27 cellular contexts compared by ENCODE assay signal in genomic region chr9:100774962-100775361, GRCh38.
"Had no signal": no experiment of that assay in that cellular context is flagged by ENCODE, and none has a peak within 500 bp of the region (broad histone marks: within the 10 kb centered on the region; RNA-seq: fewer than 3 reads in every experiment).

No MANE protein-coding gene starts in this region.

- H3K9me3 Mint-ChIP-seq: memory B cell; mesothelial cell of epicardium; stimulated activated naive B cell treated with anti-CD40 and anti-IgM and Interleukin-4, amounts not matched to agents 10 μg/mL and 1 μg/mL and 100 μg/mL, for 72 hours; stimulated activated naive CD8-positive, alpha-beta T cell treated with anti-CD3 and anti-CD28 coated beads, Interleukin-15, Interleukin-2, amounts not matched to agents 100 ng/mL and 50 ng/mL, for 24 hours had no signal

- H3K27ac Mint-ChIP-seq: memory B cell; mesothelial cell of epicardium; naive B cell; natural killer cell treated with Interleukin-12 subunit alpha and Interleukin-12 subunit beta and Interleukin-15 and Interleukin-18, amount 100 ng/mL, for 72 hours; progenitor cell of endocrine pancreas; stimulated activated naive B cell treated with anti-CD40 and anti-IgM and Interleukin-4, amounts not matched to agents 10 μg/mL and 1 μg/mL and 100 μg/mL, for 72 hours; stimulated activated naive CD8-positive, alpha-beta T cell treated with anti-CD3 and anti-CD28 coated beads, Interleukin-15, Interleukin-2, amounts not matched to agents 100 ng/mL and 50 ng/mL, for 24 hours had no signal

- H3K27me3 ChIP-seq: gastrocnemius medialis, right lobe of liver, tibial nerve, upper lobe of left lung had no signal

- H3K4me3 ChIP-seq: dorsolateral prefrontal cortex, gastrocnemius medialis, lung, mucosa of descending colon, right lobe of liver, thoracic aorta, tibial nerve, upper lobe of left lung had no signal

- H3K4me1 ChIP-seq: gastrocnemius medialis, parathyroid adenoma, right lobe of liver, tibial nerve, upper lobe of left lung had no signal

- H3K4me1 Mint-ChIP-seq: memory B cell; mesothelial cell of epicardium; naive B cell; stimulated activated naive B cell treated with anti-CD40 and anti-IgM and Interleukin-4, amounts not matched to agents 10 μg/mL and 1 μg/mL and 100 μg/mL, for 72 hours had no signal

- H3K36me3 ChIP-seq: gastrocnemius medialis, right lobe of liver, thoracic aorta, tibial nerve, upper lobe of left lung had no signal

- H3K27me3 Mint-ChIP-seq: natural killer cell treated with Interleukin-12 subunit alpha and Interleukin-12 subunit beta and Interleukin-15 and Interleukin-18, amount 100 ng/mL, for 72 hours; progenitor cell of endocrine pancreas had no signal

- H3K27ac ChIP-seq: dorsolateral prefrontal cortex, epithelial cell of prostate, gastrocnemius medialis, parathyroid adenoma, right lobe of liver, thoracic aorta, tibial nerve, upper lobe of left lung had no signal

- H3K4me3 Mint-ChIP-seq: memory B cell; mesothelial cell of epicardium; naive B cell; natural killer cell treated with Interleukin-12 subunit alpha and Interleukin-12 subunit beta and Interleukin-15 and Interleukin-18, amount 100 ng/mL, for 72 hours; neural crest cell; stimulated activated naive B cell treated with anti-CD40 and anti-IgM and Interleukin-4, amounts not matched to agents 10 μg/mL and 1 μg/mL and 100 μg/mL, for 72 hours; stimulated activated naive CD8-positive, alpha-beta T cell treated with anti-CD3 and anti-CD28 coated beads, Interleukin-15, Interleukin-2, amounts not matched to agents 100 ng/mL and 50 ng/mL, for 24 hours had no signal

- H3K36me3 Mint-ChIP-seq: memory B cell; mesothelial cell of epicardium; naive B cell; natural killer cell treated with Interleukin-12 subunit alpha and Interleukin-12 subunit beta and Interleukin-15 and Interleukin-18, amount 100 ng/mL, for 72 hours; stimulated activated naive B cell treated with anti-CD40 and anti-IgM and Interleukin-4, amounts not matched to agents 10 μg/mL and 1 μg/mL and 100 μg/mL, for 72 hours had no signal

- ATAC-seq: esophagus mucosa; gastrocnemius medialis; left lobe of liver; mucosa of descending colon; natural killer cell treated with Interleukin-12 subunit alpha and Interleukin-12 subunit beta and Interleukin-15 and Interleukin-18, amount 100 ng/mL, for 72 hours; right lobe of liver; stimulated activated naive B cell treated with anti-CD40 and anti-IgM and Interleukin-4, amounts not matched to agents 10 μg/mL and 1 μg/mL and 100 μg/mL, for 72 hours had no signal

- H3K9me3 ChIP-seq: gastrocnemius medialis, mucosa of descending colon, right lobe of liver, thoracic aorta, tibial nerve, upper lobe of left lung had no signal

- DNase-seq: dorsolateral prefrontal cortex; effector CD4-positive, alpha-beta T cell; foreskin fibroblast; gastrocnemius medialis; head of caudate nucleus; kidney; mucosa of descending colon; naive B cell; right lobe of liver; small intestine; stimulated activated CD4-positive, alpha-beta T cell treated with anti-CD3 and anti-CD28 coated beads, Interleukin-15, amount 100 ng/mL, for 24 hours; stimulated activated CD4-positive, alpha-beta T cell treated with anti-CD3 and anti-CD28 coated beads, Interleukin-2, amount 100 ng/mL, for 48 hours; stimulated activated naive B cell treated with anti-CD40 and anti-IgM and Interleukin-4, amounts not matched to agents 10 μg/mL and 1 μg/mL and 100 μg/mL, for 72 hours; upper lobe of left lung had no signal
